In genomic region chr20:38427655-38428023, GRCh38 we compare ENCODE assay signal across 24 cellular contexts. TPM values are rescaled to one million over a fixed set of nuclear protein-coding genes. Genes with fewer than 3 reads are reported as not detected.
DNase-seq lines count a peak whose midpoint lies in the region; ATAC-seq and TF ChIP-seq lines count a peak whose summit lies in the region.
"Had no signal": no experiment of that assay in that cellular context is flagged by ENCODE, and none has a peak within 500 bp of the region (broad histone marks: within the 10 kb centered on the region; RNA-seq: fewer than 3 reads in every experiment).

No MANE protein-coding gene starts in this region.

- H3K27me3 ChIP-seq in CD4-positive, CD25-positive, alpha-beta regulatory T cell (ENCODE audit: control insufficient read depth, insufficient read depth, low read length) = no peaks in the 10 kb centered on the region
- H3K27me3 ChIP-seq in GM23248 (replicated peaks; ENCODE audit: insufficient read depth) (no peaks in the 10 kb centered on the region), osteoblast (ENCODE audit: insufficient read depth, low read length) (no peaks in the 10 kb centered on the region), spleen (replicated peaks in 1 of 7) (no peaks in the 10 kb centered on the region)
- H3K27me3 ChIP-seq: gastroesophageal sphincter, ovary, thyroid gland had no signal

- H3K4me1 Mint-ChIP-seq in CD4-positive, CD25-positive, alpha-beta regulatory T cell = peaks cover 9 to 67% (median 22%) of the 10 kb centered on the region in 4 donors
- peaks cover 58% of the 10 kb centered on the region for H3K4me1 Mint-ChIP-seq in activated naive CD8-positive, alpha-beta T cell treated with anti-CD3 and anti-CD28 coated beads for 36 hours

- H3K9me3 Mint-ChIP-seq in CD4-positive, CD25-positive, alpha-beta regulatory T cell = no peaks in the 10 kb centered on the region
- no peaks in the 10 kb centered on the region for H3K9me3 Mint-ChIP-seq in activated naive CD8-positive, alpha-beta T cell treated with anti-CD3 and anti-CD28 coated beads for 36 hours
- H3K9me3 Mint-ChIP-seq: natural killer cell treated with Interleukin-12 subunit alpha and Interleukin-12 subunit beta and Interleukin-15 and Interleukin-18, amount 100 ng/mL, for 72 hours had no signal

- H3K4me1 ChIP-seq in CD4-positive, CD25-positive, alpha-beta regulatory T cell (ENCODE audit: control insufficient read depth, insufficient read depth, low read length, poor library complexity, severe bottlenecking) = no peaks in the 10 kb centered on the region
- peaks cover 30% of the 10 kb centered on the region for H3K4me1 ChIP-seq in GM23248 (ENCODE audit: insufficient read depth)
- H3K4me1 ChIP-seq in osteoblast (ENCODE audit: insufficient read depth, low read length) = peaks cover 27% of the 10 kb centered on the region
- H3K4me1 ChIP-seq in spleen = peaks cover 3 to 74% (median 14%) of the 10 kb centered on the region in 6 donors
- H3K4me1 ChIP-seq: thyroid gland had no signal

- no peaks in the 10 kb centered on the region for H3K9me2 ChIP-seq in GM23248 (ENCODE audit: insufficient read depth)

- TF ChIP-seq CTCF in osteoblast (IDR thresholded peaks at IDR 0.05; ENCODE audit: extremely low read depth, low read depth, low read length) = no peak
- no peak for TF ChIP-seq CTCF in spleen (IDR thresholded peaks at IDR 0.05 in 8 of 11, conservative IDR thresholded peaks at IDR 0.05 in 3 of 11)

- peaks cover 93% of the 10 kb centered on the region for H3K36me3 ChIP-seq in CD4-positive, CD25-positive, alpha-beta regulatory T cell (ENCODE audit: control insufficient read depth, insufficient read depth, low read length)
- H3K36me3 ChIP-seq in GM23248 (ENCODE audit: low read depth) = peaks cover 53% of the 10 kb centered on the region
- peaks cover 88% of the 10 kb centered on the region for H3K36me3 ChIP-seq in osteoblast (ENCODE audit: insufficient read depth, low read length)
- H3K36me3 ChIP-seq in spleen = peaks cover 0 to 100% (median 100%) of the 10 kb centered on the region in 6 donors
- H3K36me3 ChIP-seq: ovary had no signal

- H3K9me3 ChIP-seq in CD4-positive, CD25-positive, alpha-beta regulatory T cell (ENCODE audit: control insufficient read depth in 2 of 2, low read length in 2 of 2) = no peaks in the 10 kb centered on the region
- H3K9me3 ChIP-seq in GM23248 (ENCODE audit: low read depth) = no peaks in the 10 kb centered on the region
- no peaks in the 10 kb centered on the region for H3K9me3 ChIP-seq in osteoblast (ENCODE audit: low read depth, low read length)
- no peaks in the 10 kb centered on the region for H3K9me3 ChIP-seq in spleen
- H3K9me3 ChIP-seq: ovary, thyroid gland had no signal

- H2AFZ ChIP-seq in GM23248 = no peak overlapping the region
- no peak overlapping the region for H2AFZ ChIP-seq in osteoblast (ENCODE audit: low read length)

- peaks cover 62% of the 10 kb centered on the region for H3K36me3 Mint-ChIP-seq in CD4-positive, CD25-positive, alpha-beta regulatory T cell
- peaks cover 77% of the 10 kb centered on the region for H3K36me3 Mint-ChIP-seq in activated naive CD8-positive, alpha-beta T cell treated with anti-CD3 and anti-CD28 coated beads for 36 hours

- H3K27ac ChIP-seq in CD4-positive, CD25-positive, alpha-beta regulatory T cell (ENCODE audit: insufficient read depth, low read length, poor library complexity, severe bottlenecking) = no peak overlapping the region
- H3K27ac ChIP-seq in GM23248 (no peak overlapping the region; the same call in 1 of the 2 replicates), osteoblast (ENCODE audit: low read depth, low read length) (peak overlapping the region; percentile 61), spleen (no peak overlapping the region)
- H3K27ac ChIP-seq: coronary artery, gastroesophageal sphincter, ovary, thyroid gland had no signal

- H3K27me3 Mint-ChIP-seq in CD4-positive, CD25-positive, alpha-beta regulatory T cell = no peaks in the 10 kb centered on the region
- H3K27me3 Mint-ChIP-seq in activated naive CD8-positive, alpha-beta T cell treated with anti-CD3 and anti-CD28 coated beads for 36 hours = no peaks in the 10 kb centered on the region
- H3K27me3 Mint-ChIP-seq: natural killer cell treated with Interleukin-12 subunit alpha and Interleukin-12 subunit beta and Interleukin-15 and Interleukin-18, amount 100 ng/mL, for 72 hours had no signal

- peaks cover 92% of the 10 kb centered on the region for H3K79me2 ChIP-seq in GM23248 (ENCODE audit: insufficient read depth)
- H3K79me2 ChIP-seq in osteoblast (ENCODE audit: insufficient read depth, low read length) = peaks cover 90% of the 10 kb centered on the region

- no peak overlapping the region for H3K4me3 ChIP-seq in CD4-positive, CD25-positive, alpha-beta regulatory T cell (ENCODE audit: low read depth, low read length)
- no peak overlapping the region for H3K4me3 ChIP-seq in GM23248
- H3K4me3 ChIP-seq in osteoblast (ENCODE audit: insufficient read depth, low read length) = no peak overlapping the region
- no peak overlapping the region for H3K4me3 ChIP-seq in spleen
- H3K4me3 ChIP-seq: coronary artery, gastroesophageal sphincter, ovary, thyroid gland had no signal

- no peak overlapping the region for H3K4me3 Mint-ChIP-seq in CD4-positive, CD25-positive, alpha-beta regulatory T cell
- no peak overlapping the region for H3K4me3 Mint-ChIP-seq in activated naive CD8-positive, alpha-beta T cell treated with anti-CD3 and anti-CD28 coated beads for 36 hours
- H3K4me3 Mint-ChIP-seq: natural killer cell treated with Interleukin-12 subunit alpha and Interleukin-12 subunit beta and Interleukin-15 and Interleukin-18, amount 100 ng/mL, for 72 hours had no signal

- intact Hi-C loops in spleen (cut with DNase I; ENCODE audit: low total_unique reads) = no loop called here

- H3K27ac Mint-ChIP-seq in CD4-positive, CD25-positive, alpha-beta regulatory T cell = peak overlapping the region in 2 of 3 donors; percentile 31 to 38
- peak overlapping the region; percentile 38 for H3K27ac Mint-ChIP-seq in activated naive CD8-positive, alpha-beta T cell treated with anti-CD3 and anti-CD28 coated beads for 36 hours

- in situ Hi-C loops in GM23248 (cut with MboI) = no loop called here

- H3K9ac ChIP-seq in GM23248 = 0 out of 2 replicates have a peak overlapping the region, but pooled peaks have one; percentile 1

- peaks cover 49% of the 10 kb centered on the region for H3F3A ChIP-seq in GM23248 (ENCODE audit: insufficient read depth)

- no peak for DNase-seq in CD4-positive, CD25-positive, alpha-beta regulatory T cell
- DNase-seq in GM23248 = no peak
- DNase-seq in activated naive CD8-positive, alpha-beta T cell treated with anti-CD3 and anti-CD28 coated beads for 36 hours = no peak
- DNase-seq in osteoblast (ENCODE audit: insufficient read length, low spot score, missing footprints) = peak; percentile 34
- no peak for DNase-seq in cerebellar nuclear complex (lab: John Stamatoyannopoulos, UW)
- DNase-seq in spleen = no peak
- DNase-seq: activated CD4-positive, alpha-beta T cell treated with anti-CD3 and anti-CD28 coated beads, Interleukin-2, amount 50 U/mL, for 1 hour; activated effector memory CD4-positive, alpha-beta T cell treated with anti-CD3 and anti-CD28 coated beads, Interleukin-2, amount 50 U/mL, for 16 hours; AML-193; GF-D8; hypothalamus; left ventricle myocardium superior; NCI-H1694 treated with DMSO at 0.1 percent for 48 hours; NCI-H2171 treated with DMSO at 0.1 percent for 48 hours; NCI-H524 treated with DMSO at 0.1 percent for 48 hours; ovary; stimulated activated CD4-positive, alpha-beta T cell treated with anti-CD3 and anti-CD28 coated beads, Interleukin-4, amount 100 ng/mL, for 24 hours; stimulated activated naive CD4-positive, alpha-beta T cell; T-helper 2 cell; thyroid gland had no signal

- H3K4me2 ChIP-seq in GM23248 (ENCODE audit: unreplicated experiment) (no peak overlapping the region), osteoblast (ENCODE audit: insufficient read depth, low read length) (peak overlapping the region; percentile 55)

- H4K20me1 ChIP-seq in GM23248 (ENCODE audit: insufficient read depth) (peaks cover 25% of the 10 kb centered on the region), osteoblast (ENCODE audit: insufficient read depth, low read length) (peaks cover 91% of the 10 kb centered on the region)

- ATAC-seq in CD4-positive, CD25-positive, alpha-beta regulatory T cell (ENCODE audit: low read depth in 2 of 2) = no peak
- ATAC-seq in GM18867 (IDR thresholded peaks at IDR 0.05; ENCODE audit: unreplicated experiment) = no peak
- ATAC-seq: gastroesophageal sphincter; left ventricle myocardium superior; natural killer cell treated with Interleukin-12 subunit alpha and Interleukin-12 subunit beta and Interleukin-15 and Interleukin-18, amount 100 ng/mL, for 72 hours had no signal

- TF ChIP-seq POLR2A in spleen (IDR thresholded peaks at IDR 0.05) = no peak

- WGBS in GM23248 (ENCODE audit: low coverage in 1 of 2, low lambda C conversion rate in 2 of 2, missing lambda C conversion rate in 2 of 2), 2 experiments = 78 to 81% methylated on average over 5 of the region's 5 CpGs
- 88 to 99% (median 91%) methylated on average over 5 of the region's 5 CpGs for WGBS in spleen, 5 donors

RNA-seq across cellular contexts. Expression of gene SNHG17, which starts 7.5 kb away (rescaled TPM):
- total RNA-seq in CD4-positive, CD25-positive, alpha-beta regulatory T cell = 64.8 TPM
- polyA plus RNA-seq in CD4-positive, CD25-positive, alpha-beta regulatory T cell = 10 to 100 TPM; 33.6 to 99.2 (median 88.1) TPM
- 5.4 and 15.2 TPM in 2 replicates for total RNA-seq in GM23248 (2014; rRNA removed; shearing (Covaris generic))
- polyA plus RNA-seq in GM23248 (2016; fragmentation: Nextera tagmentation; extraction: Ambion mirVana) (28.0 and 29.1 TPM in 2 replicates), spleen (10 to 100 TPM; 42.0 to 58.0 (median 47.0) TPM)
- 100 to 1,000 TPM; 249 to 259 TPM for total RNA-seq in activated naive CD8-positive, alpha-beta T cell treated with anti-CD3 and anti-CD28 coated beads for 36 hours
- total RNA-seq in osteoblast (5.6 and 6.9 TPM in 2 replicates), spleen (10 to 100 TPM; 28.7 to 56.1 (median 33.7) TPM)

RNA-seq across cellular contexts. Expression of gene RALGAPB, which starts 45.0 kb away (rescaled TPM):
- 59.1 TPM for total RNA-seq in CD4-positive, CD25-positive, alpha-beta regulatory T cell
- polyA plus RNA-seq in CD4-positive, CD25-positive, alpha-beta regulatory T cell = 10 to 100 TPM; 10.7 to 11.4 (median 11.0) TPM
- 20.2 and 25.8 TPM in 2 replicates for total RNA-seq in GM23248 (2014; rRNA removed; shearing (Covaris generic))
- polyA plus RNA-seq in GM23248 (2016; fragmentation: Nextera tagmentation; extraction: Ambion mirVana) (8.1 and 9.8 TPM in 2 replicates), spleen (10 to 100 TPM in 1 of 3 donors, 1 to 10 TPM in 2; 6.8 to 10.2 (median 9.1) TPM)
- 10 to 100 TPM; 25.1 to 25.6 TPM for total RNA-seq in activated naive CD8-positive, alpha-beta T cell treated with anti-CD3 and anti-CD28 coated beads for 36 hours
- total RNA-seq in osteoblast (42.7 and 43.6 TPM in 2 replicates), spleen (10 to 100 TPM; 34.1 to 62.5 (median 49.3) TPM)
